ENCODE assay signal across 1 cellular context in the genomic region with DNA sequence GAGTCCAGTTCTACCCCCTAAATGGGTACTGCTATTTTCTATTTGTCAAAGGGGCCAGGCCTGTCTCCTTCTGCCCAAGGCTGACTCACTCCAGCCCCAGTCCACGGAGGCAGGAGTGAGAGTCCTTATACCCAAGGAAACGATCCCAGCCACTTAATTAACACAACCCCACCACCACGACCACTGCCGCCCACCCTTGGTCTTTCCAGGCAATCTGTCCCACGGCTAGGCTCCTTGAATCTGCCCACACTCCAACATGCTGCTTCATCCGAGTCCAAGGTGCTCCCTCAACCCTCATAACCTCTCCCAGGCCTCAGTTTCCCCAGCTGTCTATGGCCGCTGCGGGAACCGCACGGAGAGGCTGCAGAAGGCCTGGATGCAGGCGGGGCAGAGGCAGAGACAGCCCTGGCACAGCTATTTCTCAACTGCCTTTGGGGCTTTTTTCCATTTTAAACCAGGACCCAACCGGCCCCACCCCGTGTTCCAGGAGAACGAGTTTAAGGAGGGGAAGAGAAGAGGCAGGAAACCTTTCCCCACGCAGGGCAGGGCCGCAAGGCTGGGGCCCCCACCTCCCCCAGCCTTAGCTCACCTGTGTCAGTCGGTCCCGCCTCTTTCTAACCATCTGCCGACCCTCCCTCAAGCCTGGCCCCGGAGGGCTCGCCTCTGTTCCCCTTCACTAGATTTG.
TF ChIP-seq lines count a peak whose summit lies in the region.

No MANE protein-coding gene starts in this region.

TF ChIP-seq in K562, 482 proteins besides CTCF, POLR2A, EP300 and RAD21:
- TF ChIP-seq, protein P1, sequence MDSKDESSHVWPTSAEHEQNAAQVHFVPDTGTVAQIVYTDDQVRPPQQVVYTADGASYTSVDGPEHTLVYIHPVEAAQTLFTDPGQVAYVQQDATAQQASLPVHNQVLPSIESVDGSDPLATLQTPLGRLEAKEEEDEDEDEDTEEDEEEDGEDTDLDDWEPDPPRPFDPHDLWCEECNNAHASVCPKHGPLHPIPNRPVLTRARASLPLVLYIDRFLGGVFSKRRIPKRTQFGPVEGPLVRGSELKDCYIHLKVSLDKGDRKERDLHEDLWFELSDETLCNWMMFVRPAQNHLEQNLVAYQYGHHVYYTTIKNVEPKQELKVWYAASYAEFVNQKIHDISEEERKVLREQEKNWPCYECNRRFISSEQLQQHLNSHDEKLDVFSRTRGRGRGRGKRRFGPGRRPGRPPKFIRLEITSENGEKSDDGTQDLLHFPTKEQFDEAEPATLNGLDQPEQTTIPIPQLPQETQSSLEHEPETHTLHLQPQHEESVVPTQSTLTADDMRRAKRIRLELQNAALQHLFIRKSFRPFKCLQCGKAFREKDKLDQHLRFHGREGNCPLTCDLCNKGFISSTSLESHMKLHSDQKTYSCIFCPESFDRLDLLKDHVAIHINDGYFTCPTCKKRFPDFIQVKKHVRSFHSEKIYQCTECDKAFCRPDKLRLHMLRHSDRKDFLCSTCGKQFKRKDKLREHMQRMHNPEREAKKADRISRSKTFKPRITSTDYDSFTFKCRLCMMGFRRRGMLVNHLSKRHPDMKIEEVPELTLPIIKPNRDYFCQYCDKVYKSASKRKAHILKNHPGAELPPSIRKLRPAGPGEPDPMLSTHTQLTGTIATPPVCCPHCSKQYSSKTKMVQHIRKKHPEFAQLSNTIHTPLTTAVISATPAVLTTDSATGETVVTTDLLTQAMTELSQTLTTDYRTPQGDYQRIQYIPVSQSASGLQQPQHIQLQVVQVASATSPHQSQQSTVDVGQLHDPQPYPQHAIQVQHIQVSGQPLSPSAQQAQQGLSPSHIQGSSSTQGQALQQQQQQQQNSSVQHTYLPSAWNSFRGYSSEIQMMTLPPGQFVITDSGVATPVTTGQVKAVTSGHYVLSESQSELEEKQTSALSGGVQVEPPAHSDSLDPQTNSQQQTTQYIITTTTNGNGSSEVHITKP (IDR thresholded peaks at IDR 0.05; ENCODE audit: partially characterized antibody) = peak; percentile 37
- TF ChIP-seq, protein P2, sequence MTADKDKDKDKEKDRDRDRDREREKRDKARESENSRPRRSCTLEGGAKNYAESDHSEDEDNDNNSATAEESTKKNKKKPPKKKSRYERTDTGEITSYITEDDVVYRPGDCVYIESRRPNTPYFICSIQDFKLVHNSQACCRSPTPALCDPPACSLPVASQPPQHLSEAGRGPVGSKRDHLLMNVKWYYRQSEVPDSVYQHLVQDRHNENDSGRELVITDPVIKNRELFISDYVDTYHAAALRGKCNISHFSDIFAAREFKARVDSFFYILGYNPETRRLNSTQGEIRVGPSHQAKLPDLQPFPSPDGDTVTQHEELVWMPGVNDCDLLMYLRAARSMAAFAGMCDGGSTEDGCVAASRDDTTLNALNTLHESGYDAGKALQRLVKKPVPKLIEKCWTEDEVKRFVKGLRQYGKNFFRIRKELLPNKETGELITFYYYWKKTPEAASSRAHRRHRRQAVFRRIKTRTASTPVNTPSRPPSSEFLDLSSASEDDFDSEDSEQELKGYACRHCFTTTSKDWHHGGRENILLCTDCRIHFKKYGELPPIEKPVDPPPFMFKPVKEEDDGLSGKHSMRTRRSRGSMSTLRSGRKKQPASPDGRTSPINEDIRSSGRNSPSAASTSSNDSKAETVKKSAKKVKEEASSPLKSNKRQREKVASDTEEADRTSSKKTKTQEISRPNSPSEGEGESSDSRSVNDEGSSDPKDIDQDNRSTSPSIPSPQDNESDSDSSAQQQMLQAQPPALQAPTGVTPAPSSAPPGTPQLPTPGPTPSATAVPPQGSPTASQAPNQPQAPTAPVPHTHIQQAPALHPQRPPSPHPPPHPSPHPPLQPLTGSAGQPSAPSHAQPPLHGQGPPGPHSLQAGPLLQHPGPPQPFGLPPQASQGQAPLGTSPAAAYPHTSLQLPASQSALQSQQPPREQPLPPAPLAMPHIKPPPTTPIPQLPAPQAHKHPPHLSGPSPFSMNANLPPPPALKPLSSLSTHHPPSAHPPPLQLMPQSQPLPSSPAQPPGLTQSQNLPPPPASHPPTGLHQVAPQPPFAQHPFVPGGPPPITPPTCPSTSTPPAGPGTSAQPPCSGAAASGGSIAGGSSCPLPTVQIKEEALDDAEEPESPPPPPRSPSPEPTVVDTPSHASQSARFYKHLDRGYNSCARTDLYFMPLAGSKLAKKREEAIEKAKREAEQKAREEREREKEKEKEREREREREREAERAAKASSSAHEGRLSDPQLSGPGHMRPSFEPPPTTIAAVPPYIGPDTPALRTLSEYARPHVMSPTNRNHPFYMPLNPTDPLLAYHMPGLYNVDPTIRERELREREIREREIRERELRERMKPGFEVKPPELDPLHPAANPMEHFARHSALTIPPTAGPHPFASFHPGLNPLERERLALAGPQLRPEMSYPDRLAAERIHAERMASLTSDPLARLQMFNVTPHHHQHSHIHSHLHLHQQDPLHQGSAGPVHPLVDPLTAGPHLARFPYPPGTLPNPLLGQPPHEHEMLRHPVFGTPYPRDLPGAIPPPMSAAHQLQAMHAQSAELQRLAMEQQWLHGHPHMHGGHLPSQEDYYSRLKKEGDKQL (CRISPR knock-in tag; IDR thresholded peaks at IDR 0.05; ENCODE audit: borderline replicate concordance) = 0 out of 2 replicates have a peak, but pooled peaks have one; percentile 35
- 0 out of 2 replicates have a peak, but pooled peaks have one; percentile 9 for TF ChIP-seq BCOR (IDR thresholded peaks at IDR 0.05)
- TF ChIP-seq PML (IDR thresholded peaks at IDR 0.05; ENCODE audit: low read length) = no peak
